Comparison of ENCODE assay signal across 21 cellular contexts in genomic region chr4:52833941-52834525, GRCh38. TPM values are rescaled to one million over a fixed set of nuclear protein-coding genes. Genes with fewer than 3 reads are reported as not detected.
DNase-seq lines count a peak whose midpoint lies in the region; ATAC-seq and TF ChIP-seq lines count a peak whose summit lies in the region.
"Had no signal": no experiment of that assay in that cellular context is flagged by ENCODE, and none has a peak within 500 bp of the region (broad histone marks: within the 10 kb centered on the region; RNA-seq: fewer than 3 reads in every experiment).

No MANE protein-coding gene starts in this region.

- ATAC-seq in gastrocnemius medialis (peak; percentile 55 to 84), HG02623 (IDR thresholded peaks at IDR 0.05; ENCODE audit: unreplicated experiment) (no peak)
- ATAC-seq: activated naive CD8-positive, alpha-beta T cell treated with anti-CD3 and anti-CD28 coated beads, Interleukin-2, amount 50 U/mL, for 24 hours; naive thymus-derived CD4-positive, alpha-beta T cell had no signal

- H3K36me3 Mint-ChIP-seq in MCF 10A (ENCODE audit: insufficient read depth, unreplicated experiment), result no peaks in the 10 kb centered on the region
- H3K36me3 Mint-ChIP-seq: naive thymus-derived CD4-positive, alpha-beta T cell had no signal

- H3K4me3 Mint-ChIP-seq in MCF 10A (ENCODE audit: unreplicated experiment), result no peak overlapping the region
- H3K4me3 Mint-ChIP-seq: activated naive CD8-positive, alpha-beta T cell treated with anti-CD3 and anti-CD28 coated beads, Interleukin-2, amount 50 U/mL, for 24 hours; naive thymus-derived CD4-positive, alpha-beta T cell had no signal

- H3K27me3 ChIP-seq in breast epithelium (no peaks in the 10 kb centered on the region), gastrocnemius medialis (no peaks in the 10 kb centered on the region), transverse colon (no peaks in the 10 kb centered on the region)
- H3K27me3 ChIP-seq: spleen had no signal

- no peak overlapping the region for H3K27ac ChIP-seq in breast epithelium
- H3K27ac ChIP-seq in gastrocnemius medialis, result no peak overlapping the region
- no peak overlapping the region for H3K27ac ChIP-seq in transverse colon
- H3K27ac ChIP-seq: C4-2B, spleen had no signal

- H3K9me3 ChIP-seq in breast epithelium (no peaks in the 10 kb centered on the region), gastrocnemius medialis (no peaks in the 10 kb centered on the region), transverse colon (no peaks in the 10 kb centered on the region)
- H3K9me3 ChIP-seq: spleen had no signal

- no peak overlapping the region for H3K27ac Mint-ChIP-seq in MCF 10A (ENCODE audit: low read depth, unreplicated experiment)
- H3K27ac Mint-ChIP-seq: activated naive CD8-positive, alpha-beta T cell treated with anti-CD3 and anti-CD28 coated beads, Interleukin-2, amount 50 U/mL, for 24 hours; activated T-helper 2 cell treated with anti-CD3 and anti-CD28 coated beads, Interferon-gamma antibody, Interleukin-2, Interleukin-4, amounts not matched to agents 10 μg/mL and 5 μg/mL and 100 μg/mL, durations not matched to agents 14 hours and 24 hours and 36 hours; naive thymus-derived CD4-positive, alpha-beta T cell had no signal

- TF ChIP-seq CTCF in MCF 10A (IDR thresholded peaks at IDR 0.05; ENCODE audit: unreplicated experiment) (no peak), breast epithelium (IDR thresholded peaks at IDR 0.05) (no peak), gastrocnemius medialis (IDR thresholded peaks at IDR 0.05 in 4 of 5, conservative IDR thresholded peaks at IDR 0.05 in 1 of 5) (no peak), transverse colon (IDR thresholded peaks at IDR 0.05) (no peak)

- no peaks in the 10 kb centered on the region for H3K9me3 Mint-ChIP-seq in MCF 10A (ENCODE audit: unreplicated experiment)
- H3K9me3 Mint-ChIP-seq: activated naive CD8-positive, alpha-beta T cell treated with anti-CD3 and anti-CD28 coated beads, Interleukin-2, amount 50 U/mL, for 24 hours; activated T-helper 2 cell treated with anti-CD3 and anti-CD28 coated beads, Interferon-gamma antibody, Interleukin-2, Interleukin-4, amounts not matched to agents 10 μg/mL and 5 μg/mL and 100 μg/mL, durations not matched to agents 14 hours and 24 hours and 36 hours had no signal

- TF ChIP-seq POLR2A in breast epithelium (IDR thresholded peaks at IDR 0.05) (no peak), gastrocnemius medialis (IDR thresholded peaks at IDR 0.05) (no peak), transverse colon (IDR thresholded peaks at IDR 0.05) (no peak)

- WGBS in transverse colon (ENCODE audit: low coverage in 1 of 2), 2 donors, result 56 to 67% methylated on average over 3 of the region's 3 CpGs

- no peak overlapping the region for H3K4me3 ChIP-seq in breast epithelium
- H3K4me3 ChIP-seq in gastrocnemius medialis, result no peak overlapping the region
- H3K4me3 ChIP-seq in transverse colon, result no peak overlapping the region
- H3K4me3 ChIP-seq: spleen had no signal

- H3K27me3 Mint-ChIP-seq in MCF 10A (ENCODE audit: insufficient read depth, unreplicated experiment), result no peaks in the 10 kb centered on the region

- CTCF ChIA-PET in MCF 10A (lab: Yijun Ruan, JAX), result interaction anchor here (1.1 to 1.7 kb wide), 2 partner anchors 120 to 289 kb away, joined by 4 to 5 read pairs; no protein-coding TSS in a partner anchor

- BruUV-seq in MCF 10A (replicated peaks; lab: Mats Ljungman, UMichigan), result no TSS peak

- TF ChIP-seq EP300 in transverse colon (IDR thresholded peaks at IDR 0.05; ENCODE audit: low read depth), result no peak

- POLR2A ChIA-PET in MCF 10A (lab: Yijun Ruan, JAX), result interaction anchor here (0.7 to 8.2 kb wide), 11 partner anchors 10 to 172 kb away, joined by 3 to 124 read pairs (median 4); partner anchors contain the start of gene RASL11B

- DNase-seq in MCF 10A (ENCODE audit: unreplicated experiment), result peak; percentile 76
- DNase-seq in breast epithelium (ENCODE audit: low spot score in 2 of 2), result no peak
- peak; percentile 23 for DNase-seq in amniotic epithelial cell (ENCODE audit: low read depth)
- DNase-seq in glomerular visceral epithelial cell (ENCODE audit: extremely low spot score), result peak; percentile 23
- DNase-seq in gastrocnemius medialis, result no peak
- no peak for DNase-seq in transverse colon
- no peak for DNase-seq in NCI-H526 (lab: John Stamatoyannopoulos, UW)
- DNase-seq: 8988T; activated CD4-positive, CD25-positive, alpha-beta regulatory T cell; activated naive CD8-positive, alpha-beta T cell treated with anti-CD3 and anti-CD28 coated beads, Interleukin-2, amount 50 U/mL, for 24 hours; DMS53; effector CD8-positive, alpha-beta T cell; H7; naive thymus-derived CD4-positive, alpha-beta T cell; NCI-H146; NCI-H345; spleen; T-helper 2 cell had no signal

- peaks cover 46% of the 10 kb centered on the region for H3K4me1 Mint-ChIP-seq in MCF 10A (ENCODE audit: insufficient read depth, unreplicated experiment)
- H3K4me1 Mint-ChIP-seq: activated naive CD8-positive, alpha-beta T cell treated with anti-CD3 and anti-CD28 coated beads, Interleukin-2, amount 50 U/mL, for 24 hours; naive thymus-derived CD4-positive, alpha-beta T cell had no signal

- H3K4me1 ChIP-seq in breast epithelium (peaks cover 0 to 4% of the 10 kb centered on the region in 2 donors), gastrocnemius medialis (peaks cover 3 to 29% of the 10 kb centered on the region in 2 donors), transverse colon (no peaks in the 10 kb centered on the region)
- H3K4me1 ChIP-seq: spleen had no signal

- no peaks in the 10 kb centered on the region for H3K36me3 ChIP-seq in breast epithelium
- no peaks in the 10 kb centered on the region for H3K36me3 ChIP-seq in gastrocnemius medialis
- no peaks in the 10 kb centered on the region for H3K36me3 ChIP-seq in transverse colon
- H3K36me3 ChIP-seq: spleen had no signal

- in situ Hi-C loops in gastrocnemius medialis (cut with MboI; ENCODE audit: low sequenced_read_pairs in 4 of 4), result loop anchor here in 1 of 4 donors (10.0 kb wide), 1 partner anchor 59 kb away; no protein-coding TSS in a partner anchor
- in situ Hi-C loops in transverse colon (cut with MboI; ENCODE audit: low pct_ligation_motif_present in 1 of 4, low pct_unique_long_range_greater_than_20kb in 1 of 4, low sequenced_read_pairs in 3 of 4), result no loop called here

- intact Hi-C loops in MCF 10A (cut with micrococcal nuclease) (loop anchor here (10.0 kb wide), 1 partner anchor 179 kb away; the partner anchor contains the start of gene USP46), breast epithelium (cut with DNase I; ENCODE audit: low total_unique reads) (no loop called here), gastrocnemius medialis (cut with DNase I; ENCODE audit: low total_unique reads) (no loop called here), transverse colon (cut with DNase I; ENCODE audit: low total_unique reads) (no loop called here)

RNA-seq across cellular contexts. Expression of gene RASL11B, which starts 28.1 kb away (rescaled TPM):
- total RNA-seq in MCF 10A (2022), result 1.7 and 2.6 TPM in 2 replicates
- total RNA-seq in breast epithelium, result 1 to 10 TPM in 2 of 3 donors, not detected in 1; 3.1 to 4.9 TPM
- under 1 TPM in 1 of 4 donors, not detected in 3; 0.18 TPM for total RNA-seq in gastrocnemius medialis
- under 1 TPM in 2 of 4 donors, not detected in 2; 0.55 to 0.64 TPM for total RNA-seq in transverse colon

Comparison
In these comparisons a context has a peak if more than half of its experiments do, and no peak if none do; other contexts are left out.
1. DNase-seq: peak in MCF 10A (single experiment), amniotic epithelial cell (single experiment) and glomerular visceral epithelial cell (single experiment); none in breast epithelium (0 of 2), gastrocnemius medialis (0 of 2), transverse colon (single experiment) and NCI-H526 (0 of 2).